Comparison of ENCODE assay signal across 1 cellular context in genomic region chr2:169735623-169736022, GRCh38.
TF ChIP-seq lines count a peak whose summit lies in the region.

No MANE protein-coding gene starts in this region.

TF ChIP-seq in A549, 52 proteins besides CTCF, POLR2A, EP300 and RAD21 (continued from another document):
- TF ChIP-seq, protein P1, sequence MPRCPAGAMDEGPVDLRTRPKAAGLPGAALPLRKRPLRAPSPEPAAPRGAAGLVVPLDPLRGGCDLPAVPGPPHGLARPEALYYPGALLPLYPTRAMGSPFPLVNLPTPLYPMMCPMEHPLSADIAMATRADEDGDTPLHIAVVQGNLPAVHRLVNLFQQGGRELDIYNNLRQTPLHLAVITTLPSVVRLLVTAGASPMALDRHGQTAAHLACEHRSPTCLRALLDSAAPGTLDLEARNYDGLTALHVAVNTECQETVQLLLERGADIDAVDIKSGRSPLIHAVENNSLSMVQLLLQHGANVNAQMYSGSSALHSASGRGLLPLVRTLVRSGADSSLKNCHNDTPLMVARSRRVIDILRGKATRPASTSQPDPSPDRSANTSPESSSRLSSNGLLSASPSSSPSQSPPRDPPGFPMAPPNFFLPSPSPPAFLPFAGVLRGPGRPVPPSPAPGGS (IDR thresholded peaks at IDR 0.05): no peak
- no peak for TF ChIP-seq CBX8 (IDR thresholded peaks at IDR 0.05)
